22 cellular contexts compared by ENCODE assay signal in genomic region chr18:73737990-73738389, GRCh38.
"Had no signal": no experiment of that assay in that cellular context is flagged by ENCODE, and none has a peak within 500 bp of the region (broad histone marks: within the 10 kb centered on the region; RNA-seq: fewer than 3 reads in every experiment).

No MANE protein-coding gene starts in this region.

- ATAC-seq: K562, Panc1, PC-3 had no signal

- H3K9me3 ChIP-seq: SK-N-SH had no signal

- H3K4me3 ChIP-seq: K562 had no signal

- H3K4me1 Mint-ChIP-seq: IgD-negative memory B cell had no signal

- H3K27ac ChIP-seq: KMS-11, RWPE1 had no signal

- H3K4me2 ChIP-seq: KMS-11, SK-N-SH had no signal

- FAIRE-seq: K562 had no signal

- H3K27ac Mint-ChIP-seq: IgD-negative memory B cell had no signal

- H3K9ac ChIP-seq: KMS-11, SK-N-SH had no signal

- H3K4me3 Mint-ChIP-seq: IgD-negative memory B cell had no signal

- DNase-seq: Kasumi-1, MM.1S, NCI-H1092 treated with DMSO at 0.1 percent for 48 hours, NCI-H1436, NCI-H187, NCI-H2029, NCI-H2081 treated with DMSO at 0.1 percent for 48 hours, NCI-H2171, NCI-H226, NCI-H446, NCI-H510A, NCI-H524 treated with DMSO at 0.1 percent for 48 hours, NCI-H69, NCI-H774, PC-3, SHP77, SK-N-SH had no signal

- H3K36me3 Mint-ChIP-seq: IgD-negative memory B cell had no signal
